In the genomic region with DNA sequence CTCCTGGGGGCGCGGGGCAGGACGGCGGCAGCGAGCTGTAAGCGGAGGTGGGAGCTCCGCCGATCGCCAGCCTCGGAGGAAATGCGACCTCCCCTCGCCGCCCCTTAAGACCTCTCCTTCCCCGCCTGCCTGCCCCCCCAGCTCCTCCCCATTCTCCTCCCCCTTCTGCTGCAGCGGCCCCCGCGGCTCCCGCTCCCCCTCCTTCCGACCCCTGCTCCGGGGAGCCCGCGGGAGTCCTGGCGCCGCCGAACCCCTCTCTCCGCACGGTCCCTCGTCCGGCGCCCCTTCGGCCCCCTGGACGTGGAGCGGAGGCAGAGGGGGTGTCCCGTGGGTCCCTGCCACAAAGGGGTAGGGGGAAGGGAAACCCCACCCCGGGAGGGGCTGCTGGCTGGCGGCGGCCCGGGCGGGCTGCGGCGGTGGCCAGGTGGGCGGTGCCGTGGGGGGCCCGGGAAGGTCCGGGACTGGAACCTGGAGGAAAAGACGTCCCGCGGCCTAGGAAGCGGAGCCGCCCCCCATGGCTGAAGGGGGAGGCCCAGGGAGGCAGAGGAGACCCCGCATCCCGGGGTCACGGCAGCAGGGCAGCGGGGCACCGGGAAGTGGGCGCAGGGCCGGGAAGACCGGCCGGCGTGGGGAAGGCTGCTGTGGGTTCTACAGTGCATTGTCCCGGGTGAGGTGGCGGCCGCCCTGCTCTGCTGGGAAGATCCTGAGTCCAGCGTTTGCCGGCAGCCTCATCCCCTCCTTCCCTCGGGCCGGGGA, we compare ENCODE assay signal across 8 cellular contexts. TPM values are rescaled to one million over a fixed set of nuclear protein-coding genes. Genes with fewer than 3 reads are reported as not detected.
DNase-seq lines count a peak whose midpoint lies in the region.

A gene with protein sequence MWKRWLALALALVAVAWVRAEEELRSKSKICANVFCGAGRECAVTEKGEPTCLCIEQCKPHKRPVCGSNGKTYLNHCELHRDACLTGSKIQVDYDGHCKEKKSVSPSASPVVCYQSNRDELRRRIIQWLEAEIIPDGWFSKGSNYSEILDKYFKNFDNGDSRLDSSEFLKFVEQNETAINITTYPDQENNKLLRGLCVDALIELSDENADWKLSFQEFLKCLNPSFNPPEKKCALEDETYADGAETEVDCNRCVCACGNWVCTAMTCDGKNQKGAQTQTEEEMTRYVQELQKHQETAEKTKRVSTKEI (minus strand): TSS at position 79 of the 756 bp plus-strand sequence. CDS start 246 bp downstream, outside the sequence.

- H2BK12ac ChIP-seq in neuronal stem cell (ENCODE audit: low read length): peak within 1 kb of the TSS; percentile 30

- H3K4me1 Mint-ChIP-seq in activated T-cell treated with anti-CD3 and anti-CD28 coated beads, Interleukin-2, amount 50 U/mL, for 24 hours (ENCODE audit: low read depth): peaks cover 9% of the 10 kb centered on the region
- H3K4me1 Mint-ChIP-seq in activated T-helper 2 cell treated with anti-CD3 and anti-CD28 coated beads, Interferon-gamma antibody, Interleukin-2, Interleukin-4, amounts not matched to agents 10 μg/mL and 5 μg/mL and 100 μg/mL, durations not matched to agents 14 hours and 24 hours and 36 hours (ENCODE audit: low read depth): peaks cover 4% of the 10 kb centered on the region

- H3K14ac ChIP-seq in neuronal stem cell (ENCODE audit: low read length): no peak within 1 kb of the TSS

- H3K79me1 ChIP-seq in neuronal stem cell (ENCODE audit: low read depth, low read length): peaks cover 2% of the 10 kb centered on the region

- peak within 1 kb of the TSS; percentile 70 for H3K23ac ChIP-seq in neuronal stem cell (ENCODE audit: low read depth, low read length, poor library complexity)

- peak within 1 kb of the TSS; percentile 66 for H4K91ac ChIP-seq in neuronal stem cell (ENCODE audit: low read depth, low read length, poor library complexity)

- H3K4me3 ChIP-seq in neuronal stem cell (ENCODE audit: low read length in 2 of 2): peak within 1 kb of the TSS; percentile 66 to 96

- H3K36me3 Mint-ChIP-seq in activated T-cell treated with anti-CD3 and anti-CD28 coated beads, Interleukin-2, amount 50 U/mL, for 24 hours (ENCODE audit: low read depth): no peaks in the 10 kb centered on the region
- H3K36me3 Mint-ChIP-seq in activated T-helper 2 cell treated with anti-CD3 and anti-CD28 coated beads, Interferon-gamma antibody, Interleukin-2, Interleukin-4, amounts not matched to agents 10 μg/mL and 5 μg/mL and 100 μg/mL, durations not matched to agents 14 hours and 24 hours and 36 hours (ENCODE audit: low read depth): peaks cover 4% of the 10 kb centered on the region

- H2BK5ac ChIP-seq in neuronal stem cell (ENCODE audit: low read length): peak within 1 kb of the TSS; percentile 76

- H3K27ac ChIP-seq in neuronal stem cell (replicated peaks; ENCODE audit: low read length): peak within 1 kb of the TSS; percentile 71

- H3K9me3 ChIP-seq in neuronal stem cell (replicated peaks in 1 of 2; ENCODE audit: control insufficient read depth in 2 of 2, insufficient read depth in 1 of 2, low read depth in 1 of 2, low read length in 2 of 2): peaks cover 0 to 3% of the 10 kb centered on the region in 2 donors

- H2BK15ac ChIP-seq in neuronal stem cell (ENCODE audit: low read length): peak within 1 kb of the TSS; percentile 70

- peak within 1 kb of the TSS; percentile 84 for H3K4me2 ChIP-seq in neuronal stem cell (ENCODE audit: insufficient read depth, low read length, poor library complexity, severe bottlenecking)

- H2BK120ac ChIP-seq in neuronal stem cell (ENCODE audit: low read depth, low read length): peak within 1 kb of the TSS; percentile 32

- peak within 1 kb of the TSS; percentile 78 for H3K4me3 Mint-ChIP-seq in activated T-cell treated with anti-CD3 and anti-CD28 coated beads, Interleukin-2, amount 50 U/mL, for 24 hours
- peak within 1 kb of the TSS; percentile 73 for H3K4me3 Mint-ChIP-seq in activated T-helper 2 cell treated with anti-CD3 and anti-CD28 coated beads, Interferon-gamma antibody, Interleukin-2, Interleukin-4, amounts not matched to agents 10 μg/mL and 5 μg/mL and 100 μg/mL, durations not matched to agents 14 hours and 24 hours and 36 hours (ENCODE audit: low read depth)

- H4K8ac ChIP-seq in neuronal stem cell (ENCODE audit: low read depth, low read length): peak within 1 kb of the TSS; percentile 74

- peak within 1 kb of the TSS; percentile 92 for H2AFZ ChIP-seq in neuronal stem cell (ENCODE audit: low read length)

- no peaks in the 10 kb centered on the region for H3K27me3 ChIP-seq in neuronal stem cell (ENCODE audit: control insufficient read depth in 3 of 3, insufficient read depth in 3 of 3, low read depth in 1 of 3, low read length in 3 of 3)

- H3K27me3 Mint-ChIP-seq in activated T-cell treated with anti-CD3 and anti-CD28 coated beads, Interleukin-2, amount 50 U/mL, for 24 hours: peaks cover 58% of the 10 kb centered on the region
- H3K27me3 Mint-ChIP-seq in activated T-helper 2 cell treated with anti-CD3 and anti-CD28 coated beads, Interferon-gamma antibody, Interleukin-2, Interleukin-4, amounts not matched to agents 10 μg/mL and 5 μg/mL and 100 μg/mL, durations not matched to agents 14 hours and 24 hours and 36 hours (ENCODE audit: low read depth): peaks cover 60% of the 10 kb centered on the region

- peak within 1 kb of the TSS; percentile 97 for H3K18ac ChIP-seq in neuronal stem cell (ENCODE audit: low read length)

- H3K36me3 ChIP-seq in neuronal stem cell (replicated peaks in 1 of 2; ENCODE audit: control insufficient read depth in 2 of 2, insufficient read depth in 2 of 2, low read length in 2 of 2): peaks cover 0 to 1% of the 10 kb centered on the region in 2 donors

- WGBS in neuronal stem cell (ENCODE audit: extremely low coverage in 2 of 2, insufficient read length in 2 of 2, insufficient replicate concordance in 1 of 2), 2 donors: no CpG with 5 or more reads among the region's 67 CpGs

- peak within 1 kb of the TSS; percentile 19 for H3K4ac ChIP-seq in neuronal stem cell (ENCODE audit: low read length)

- H3K27ac Mint-ChIP-seq in activated T-cell treated with anti-CD3 and anti-CD28 coated beads, Interleukin-2, amount 50 U/mL, for 24 hours: no peak within 1 kb of the TSS
- H3K27ac Mint-ChIP-seq in activated T-helper 2 cell treated with anti-CD3 and anti-CD28 coated beads, Interferon-gamma antibody, Interleukin-2, Interleukin-4, amounts not matched to agents 10 μg/mL and 5 μg/mL and 100 μg/mL, durations not matched to agents 14 hours and 24 hours and 36 hours: no peak within 1 kb of the TSS

- intact Hi-C loops in activated T-helper 2 cell treated with anti-CD3 and anti-CD28 coated beads, Interferon-gamma antibody, Interleukin-2, Interleukin-4, amounts not matched to agents 10 μg/mL and 5 μg/mL and 100 μg/mL, durations not matched to agents 14 hours and 24 hours and 36 hours (cut with micrococcal nuclease): no loop called here

- peaks cover 3% of the 10 kb centered on the region for H3K9me3 Mint-ChIP-seq in activated T-cell treated with anti-CD3 and anti-CD28 coated beads, Interleukin-2, amount 50 U/mL, for 24 hours
- no peaks in the 10 kb centered on the region for H3K9me3 Mint-ChIP-seq in activated T-helper 2 cell treated with anti-CD3 and anti-CD28 coated beads, Interferon-gamma antibody, Interleukin-2, Interleukin-4, amounts not matched to agents 10 μg/mL and 5 μg/mL and 100 μg/mL, durations not matched to agents 14 hours and 24 hours and 36 hours

- peaks cover 16 to 20% of the 10 kb centered on the region in 2 donors for H3K4me1 ChIP-seq in neuronal stem cell (ENCODE audit: control insufficient read depth in 2 of 2, insufficient read depth in 1 of 2, low read depth in 1 of 2, low read length in 2 of 2)

- no peak for DNase-seq in activated T-cell treated with anti-CD3 and anti-CD28 coated beads, Interleukin-2, amount 50 U/mL, for 24 hours
- no peak for DNase-seq in activated T-cell treated with anti-CD3 and anti-CD28 coated beads, Interleukin-2, amount 50 U/mL, for 48 hours
- DNase-seq in activated T-helper 2 cell treated with anti-CD3 and anti-CD28 coated beads, Interferon-gamma antibody, Interleukin-2, Interleukin-4, amounts not matched to agents 10 μg/mL and 5 μg/mL and 100 μg/mL, durations not matched to agents 14 hours and 24 hours and 36 hours (ENCODE audit: low spot score): no peak
- DNase-seq in glomerular visceral epithelial cell (ENCODE audit: extremely low spot score) (peak; percentile 81), neuronal stem cell (ENCODE audit: low spot score) (peak; percentile 80), NCI-H2171 (lab: John Stamatoyannopoulos, UW) (no peak), NCI-H345 (lab: John Stamatoyannopoulos, UW) (no peak), HPDE6-E6E7 (ENCODE audit: extremely low spot score) (no peak)

- no peak within 1 kb of the TSS for H2AK5ac ChIP-seq in neuronal stem cell (ENCODE audit: low read depth, low read length)

- H3K9ac ChIP-seq in neuronal stem cell (ENCODE audit: low read depth, low read length, poor library complexity): peak within 1 kb of the TSS; percentile 91

RNA-seq across cellular contexts. Expression of the gene that starts here (rescaled TPM):
- total RNA-seq in activated T-helper 2 cell treated with anti-CD3 and anti-CD28 coated beads, Interferon-gamma antibody, Interleukin-2, Interleukin-4, amounts not matched to agents 10 μg/mL and 5 μg/mL and 100 μg/mL, durations not matched to agents 14 hours and 24 hours and 36 hours: 0.14 and 0.16 TPM in 2 replicates
- 246 TPM for polyA plus RNA-seq in neuronal stem cell (2013, experiment 1 of 2)
- polyA plus RNA-seq in neuronal stem cell (2013, experiment 2 of 2): 254 TPM

Comparison
In these comparisons a context has a peak if more than half of its experiments do, and no peak if none do; other contexts are left out.
1. DNase-seq: peak in glomerular visceral epithelial cell (single experiment) and neuronal stem cell (single experiment); none in activated T-cell treated with anti-CD3 and anti-CD28 coated beads, Interleukin-2, amount 50 U/mL, for 24 hours (single experiment), activated T-cell treated with anti-CD3 and anti-CD28 coated beads, Interleukin-2, amount 50 U/mL, for 48 hours (0 of 2), activated T-helper 2 cell treated with anti-CD3 and anti-CD28 coated beads, Interferon-gamma antibody, Interleukin-2, Interleukin-4, amounts not matched to agents 10 μg/mL and 5 μg/mL and 100 μg/mL, durations not matched to agents 14 hours and 24 hours and 36 hours (single experiment), NCI-H2171 (single experiment), NCI-H345 (single experiment) and HPDE6-E6E7 (single experiment).